Comparison of ENCODE assay signal across 1 cellular context in the genomic region with DNA sequence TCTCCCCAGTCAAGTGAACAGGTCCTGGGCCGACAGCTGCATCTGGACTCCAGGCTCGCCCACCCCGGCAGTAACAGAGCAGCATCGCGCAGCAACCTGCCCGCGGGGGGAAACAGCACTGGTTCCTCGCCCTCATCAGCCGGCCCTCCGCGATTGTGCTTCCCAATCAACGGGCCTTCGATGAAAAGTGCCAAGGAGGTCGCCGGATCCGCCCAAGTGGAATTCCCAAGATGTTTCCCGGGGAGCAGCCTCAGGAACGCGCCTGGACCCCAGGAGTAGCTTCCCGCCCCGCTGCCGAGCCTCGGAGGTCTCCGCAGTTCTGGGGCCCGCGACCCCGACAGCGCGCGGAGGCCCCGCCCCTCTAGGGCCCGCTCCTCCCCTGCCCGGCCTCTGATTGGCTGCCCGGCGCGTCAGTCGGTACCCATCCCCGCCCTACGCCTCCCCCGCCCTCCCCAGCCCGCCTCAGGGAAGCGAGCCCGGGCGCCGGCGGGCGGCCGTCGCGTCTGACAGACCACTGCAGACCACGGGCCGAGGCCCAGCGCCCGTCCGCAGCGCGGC.
TF ChIP-seq lines count a peak whose summit lies in the region.

Gene OTULINL, plus strand, starts transcription at position 460 of the 558 bp plus-strand sequence. CDS start 103 bp downstream, outside the sequence.

TF ChIP-seq in HepG2, 621 proteins besides CTCF, POLR2A, EP300 and RAD21 (continued from another document and continues in another):
- TF ChIP-seq, protein P1, sequence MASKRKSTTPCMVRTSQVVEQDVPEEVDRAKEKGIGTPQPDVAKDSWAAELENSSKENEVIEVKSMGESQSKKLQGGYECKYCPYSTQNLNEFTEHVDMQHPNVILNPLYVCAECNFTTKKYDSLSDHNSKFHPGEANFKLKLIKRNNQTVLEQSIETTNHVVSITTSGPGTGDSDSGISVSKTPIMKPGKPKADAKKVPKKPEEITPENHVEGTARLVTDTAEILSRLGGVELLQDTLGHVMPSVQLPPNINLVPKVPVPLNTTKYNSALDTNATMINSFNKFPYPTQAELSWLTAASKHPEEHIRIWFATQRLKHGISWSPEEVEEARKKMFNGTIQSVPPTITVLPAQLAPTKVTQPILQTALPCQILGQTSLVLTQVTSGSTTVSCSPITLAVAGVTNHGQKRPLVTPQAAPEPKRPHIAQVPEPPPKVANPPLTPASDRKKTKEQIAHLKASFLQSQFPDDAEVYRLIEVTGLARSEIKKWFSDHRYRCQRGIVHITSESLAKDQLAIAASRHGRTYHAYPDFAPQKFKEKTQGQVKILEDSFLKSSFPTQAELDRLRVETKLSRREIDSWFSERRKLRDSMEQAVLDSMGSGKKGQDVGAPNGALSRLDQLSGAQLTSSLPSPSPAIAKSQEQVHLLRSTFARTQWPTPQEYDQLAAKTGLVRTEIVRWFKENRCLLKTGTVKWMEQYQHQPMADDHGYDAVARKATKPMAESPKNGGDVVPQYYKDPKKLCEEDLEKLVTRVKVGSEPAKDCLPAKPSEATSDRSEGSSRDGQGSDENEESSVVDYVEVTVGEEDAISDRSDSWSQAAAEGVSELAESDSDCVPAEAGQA (IDR thresholded peaks at IDR 0.05; ENCODE audit: low read depth): no peak
- TF ChIP-seq, protein P1 (CRISPR knock-in tag; IDR thresholded peaks at IDR 0.05; ENCODE audit: borderline replicate concordance): no peak
- TF ChIP-seq ZMYM2 (CRISPR knock-in tag; IDR thresholded peaks at IDR 0.05) (no peak), REL (CRISPR knock-in tag; conservative IDR thresholded peaks at IDR 0.05) (no peak), GABPB1 (CRISPR knock-in tag; IDR thresholded peaks at IDR 0.05) (peak; percentile 33; the same call in 1 of the 2 replicates), ZBTB43 (CRISPR knock-in tag; conservative IDR thresholded peaks at IDR 0.05) (no peak), SP2 (CRISPR knock-in tag; IDR thresholded peaks at IDR 0.05) (peak; percentile 88), ZNF460 (CRISPR knock-in tag; IDR thresholded peaks at IDR 0.05; ENCODE audit: borderline replicate concordance) (no peak), ZNF768 (CRISPR knock-in tag; IDR thresholded peaks at IDR 0.05) (peak; percentile 21; the same call in 1 of the 2 replicates), LRRFIP1 (CRISPR knock-in tag; conservative IDR thresholded peaks at IDR 0.05) (no peak), MLLT10 (CRISPR knock-in tag; IDR thresholded peaks at IDR 0.05) (no peak), SETDB1 (CRISPR knock-in tag; IDR thresholded peaks at IDR 0.05; ENCODE audit: borderline replicate concordance) (no peak), RBFOX2 (IDR thresholded peaks at IDR 0.05; ENCODE audit: low read depth, low read length) (no peak), NBN (conservative IDR thresholded peaks at IDR 0.05) (no peak), PCBP1 (IDR thresholded peaks at IDR 0.05; ENCODE audit: borderline replicate concordance, low read depth, low read length) (no peak), ZNF317 (CRISPR knock-in tag; IDR thresholded peaks at IDR 0.05) (no peak), SP1 (IDR thresholded peaks at IDR 0.05) (no peak), SP1 (CRISPR knock-in tag; IDR thresholded peaks at IDR 0.05) (peak; percentile 52), ONECUT2 (CRISPR knock-in tag; IDR thresholded peaks at IDR 0.05) (no peak), NRL (CRISPR knock-in tag; IDR thresholded peaks at IDR 0.05; ENCODE audit: borderline replicate concordance) (no peak), THAP11 (CRISPR knock-in tag; IDR thresholded peaks at IDR 0.05) (no peak), NFYB (CRISPR knock-in tag; IDR thresholded peaks at IDR 0.05) (peak; percentile 81), ZNF660 (CRISPR knock-in tag; IDR thresholded peaks at IDR 0.05; ENCODE audit: borderline replicate concordance, low read depth) (no peak), ZSCAN31 (CRISPR knock-in tag; IDR thresholded peaks at IDR 0.05; ENCODE audit: low read depth) (no peak), ZBTB42 (CRISPR knock-in tag; IDR thresholded peaks at IDR 0.05) (no peak), SP4 (CRISPR knock-in tag; IDR thresholded peaks at IDR 0.05) (peak; percentile 63), ZNF451 (CRISPR knock-in tag; IDR thresholded peaks at IDR 0.05) (no peak), KDM5A (IDR thresholded peaks at IDR 0.05; ENCODE audit: borderline replicate concordance, low read length) (no peak), RNF2 (conservative IDR thresholded peaks at IDR 0.05; ENCODE audit: low read depth) (no peak), MBNL3 (CRISPR knock-in tag; conservative IDR thresholded peaks at IDR 0.05) (no peak)
- TF ChIP-seq, protein P2, sequence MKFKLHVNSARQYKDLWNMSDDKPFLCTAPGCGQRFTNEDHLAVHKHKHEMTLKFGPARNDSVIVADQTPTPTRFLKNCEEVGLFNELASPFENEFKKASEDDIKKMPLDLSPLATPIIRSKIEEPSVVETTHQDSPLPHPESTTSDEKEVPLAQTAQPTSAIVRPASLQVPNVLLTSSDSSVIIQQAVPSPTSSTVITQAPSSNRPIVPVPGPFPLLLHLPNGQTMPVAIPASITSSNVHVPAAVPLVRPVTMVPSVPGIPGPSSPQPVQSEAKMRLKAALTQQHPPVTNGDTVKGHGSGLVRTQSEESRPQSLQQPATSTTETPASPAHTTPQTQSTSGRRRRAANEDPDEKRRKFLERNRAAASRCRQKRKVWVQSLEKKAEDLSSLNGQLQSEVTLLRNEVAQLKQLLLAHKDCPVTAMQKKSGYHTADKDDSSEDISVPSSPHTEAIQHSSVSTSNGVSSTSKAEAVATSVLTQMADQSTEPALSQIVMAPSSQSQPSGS (CRISPR knock-in tag; IDR thresholded peaks at IDR 0.05): no peak
- TF ChIP-seq, protein P3, sequence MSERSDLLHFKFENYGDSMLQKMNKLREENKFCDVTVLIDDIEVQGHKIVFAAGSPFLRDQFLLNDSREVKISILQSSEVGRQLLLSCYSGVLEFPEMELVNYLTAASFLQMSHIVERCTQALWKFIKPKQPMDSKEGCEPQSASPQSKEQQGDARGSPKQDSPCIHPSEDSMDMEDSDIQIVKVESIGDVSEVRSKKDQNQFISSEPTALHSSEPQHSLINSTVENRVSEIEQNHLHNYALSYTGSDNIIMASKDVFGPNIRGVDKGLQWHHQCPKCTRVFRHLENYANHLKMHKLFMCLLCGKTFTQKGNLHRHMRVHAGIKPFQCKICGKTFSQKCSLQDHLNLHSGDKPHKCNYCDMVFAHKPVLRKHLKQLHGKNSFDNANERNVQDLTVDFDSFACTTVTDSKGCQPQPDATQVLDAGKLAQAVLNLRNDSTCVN (CRISPR knock-in tag; IDR thresholded peaks at IDR 0.05; ENCODE audit: borderline replicate concordance): no peak
- TF ChIP-seq, protein P4, sequence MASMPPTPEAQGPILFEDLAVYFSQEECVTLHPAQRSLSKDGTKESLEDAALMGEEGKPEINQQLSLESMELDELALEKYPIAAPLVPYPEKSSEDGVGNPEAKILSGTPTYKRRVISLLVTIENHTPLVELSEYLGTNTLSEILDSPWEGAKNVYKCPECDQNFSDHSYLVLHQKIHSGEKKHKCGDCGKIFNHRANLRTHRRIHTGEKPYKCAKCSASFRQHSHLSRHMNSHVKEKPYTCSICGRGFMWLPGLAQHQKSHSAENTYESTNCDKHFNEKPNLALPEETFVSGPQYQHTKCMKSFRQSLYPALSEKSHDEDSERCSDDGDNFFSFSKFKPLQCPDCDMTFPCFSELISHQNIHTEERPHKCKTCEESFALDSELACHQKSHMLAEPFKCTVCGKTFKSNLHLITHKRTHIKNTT (CRISPR knock-in tag; IDR thresholded peaks at IDR 0.05): no peak
- TF ChIP-seq, protein P5, sequence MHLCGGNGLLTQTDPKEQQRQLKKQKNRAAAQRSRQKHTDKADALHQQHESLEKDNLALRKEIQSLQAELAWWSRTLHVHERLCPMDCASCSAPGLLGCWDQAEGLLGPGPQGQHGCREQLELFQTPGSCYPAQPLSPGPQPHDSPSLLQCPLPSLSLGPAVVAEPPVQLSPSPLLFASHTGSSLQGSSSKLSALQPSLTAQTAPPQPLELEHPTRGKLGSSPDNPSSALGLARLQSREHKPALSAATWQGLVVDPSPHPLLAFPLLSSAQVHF (CRISPR knock-in tag; IDR thresholded peaks at IDR 0.05): no peak
- TF ChIP-seq, protein P6, sequence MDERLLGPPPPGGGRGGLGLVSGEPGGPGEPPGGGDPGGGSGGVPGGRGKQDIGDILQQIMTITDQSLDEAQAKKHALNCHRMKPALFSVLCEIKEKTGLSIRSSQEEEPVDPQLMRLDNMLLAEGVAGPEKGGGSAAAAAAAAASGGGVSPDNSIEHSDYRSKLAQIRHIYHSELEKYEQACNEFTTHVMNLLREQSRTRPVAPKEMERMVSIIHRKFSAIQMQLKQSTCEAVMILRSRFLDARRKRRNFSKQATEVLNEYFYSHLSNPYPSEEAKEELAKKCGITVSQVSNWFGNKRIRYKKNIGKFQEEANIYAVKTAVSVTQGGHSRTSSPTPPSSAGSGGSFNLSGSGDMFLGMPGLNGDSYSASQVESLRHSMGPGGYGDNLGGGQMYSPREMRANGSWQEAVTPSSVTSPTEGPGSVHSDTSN (CRISPR knock-in tag; IDR thresholded peaks at IDR 0.05): peak; percentile 84
- TF ChIP-seq, protein P7, sequence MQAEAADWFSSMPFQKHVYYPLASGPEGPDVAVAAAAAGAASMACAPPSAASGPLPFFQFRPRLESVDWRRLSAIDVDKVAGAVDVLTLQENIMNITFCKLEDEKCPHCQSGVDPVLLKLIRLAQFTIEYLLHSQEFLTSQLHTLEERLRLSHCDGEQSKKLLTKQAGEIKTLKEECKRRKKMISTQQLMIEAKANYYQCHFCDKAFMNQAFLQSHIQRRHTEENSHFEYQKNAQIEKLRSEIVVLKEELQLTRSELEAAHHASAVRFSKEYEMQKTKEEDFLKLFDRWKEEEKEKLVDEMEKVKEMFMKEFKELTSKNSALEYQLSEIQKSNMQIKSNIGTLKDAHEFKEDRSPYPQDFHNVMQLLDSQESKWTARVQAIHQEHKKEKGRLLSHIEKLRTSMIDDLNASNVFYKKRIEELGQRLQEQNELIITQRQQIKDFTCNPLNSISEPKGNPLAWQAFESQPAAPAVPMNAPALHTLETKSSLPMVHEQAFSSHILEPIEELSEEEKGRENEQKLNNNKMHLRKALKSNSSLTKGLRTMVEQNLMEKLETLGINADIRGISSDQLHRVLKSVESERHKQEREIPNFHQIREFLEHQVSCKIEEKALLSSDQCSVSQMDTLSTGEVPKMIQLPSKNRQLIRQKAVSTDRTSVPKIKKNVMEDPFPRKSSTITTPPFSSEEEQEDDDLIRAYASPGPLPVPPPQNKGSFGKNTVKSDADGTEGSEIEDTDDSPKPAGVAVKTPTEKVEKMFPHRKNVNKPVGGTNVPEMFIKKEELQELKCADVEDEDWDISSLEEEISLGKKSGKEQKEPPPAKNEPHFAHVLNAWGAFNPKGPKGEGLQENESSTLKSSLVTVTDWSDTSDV (CRISPR knock-in tag; IDR thresholded peaks at IDR 0.05): no peak
- TF ChIP-seq, protein P8, sequence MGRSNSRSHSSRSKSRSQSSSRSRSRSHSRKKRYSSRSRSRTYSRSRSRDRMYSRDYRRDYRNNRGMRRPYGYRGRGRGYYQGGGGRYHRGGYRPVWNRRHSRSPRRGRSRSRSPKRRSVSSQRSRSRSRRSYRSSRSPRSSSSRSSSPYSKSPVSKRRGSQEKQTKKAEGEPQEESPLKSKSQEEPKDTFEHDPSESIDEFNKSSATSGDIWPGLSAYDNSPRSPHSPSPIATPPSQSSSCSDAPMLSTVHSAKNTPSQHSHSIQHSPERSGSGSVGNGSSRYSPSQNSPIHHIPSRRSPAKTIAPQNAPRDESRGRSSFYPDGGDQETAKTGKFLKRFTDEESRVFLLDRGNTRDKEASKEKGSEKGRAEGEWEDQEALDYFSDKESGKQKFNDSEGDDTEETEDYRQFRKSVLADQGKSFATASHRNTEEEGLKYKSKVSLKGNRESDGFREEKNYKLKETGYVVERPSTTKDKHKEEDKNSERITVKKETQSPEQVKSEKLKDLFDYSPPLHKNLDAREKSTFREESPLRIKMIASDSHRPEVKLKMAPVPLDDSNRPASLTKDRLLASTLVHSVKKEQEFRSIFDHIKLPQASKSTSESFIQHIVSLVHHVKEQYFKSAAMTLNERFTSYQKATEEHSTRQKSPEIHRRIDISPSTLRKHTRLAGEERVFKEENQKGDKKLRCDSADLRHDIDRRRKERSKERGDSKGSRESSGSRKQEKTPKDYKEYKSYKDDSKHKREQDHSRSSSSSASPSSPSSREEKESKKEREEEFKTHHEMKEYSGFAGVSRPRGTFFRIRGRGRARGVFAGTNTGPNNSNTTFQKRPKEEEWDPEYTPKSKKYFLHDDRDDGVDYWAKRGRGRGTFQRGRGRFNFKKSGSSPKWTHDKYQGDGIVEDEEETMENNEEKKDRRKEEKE (IDR thresholded peaks at IDR 0.05): no peak
